Comparison of ENCODE assay signal across 20 cellular contexts in genomic region chr14:104465482-104466390, GRCh38.
"Had no signal": no experiment of that assay in that cellular context is flagged by ENCODE, and none has a peak within 500 bp of the region (broad histone marks: within the 10 kb centered on the region; RNA-seq: fewer than 3 reads in every experiment).

No MANE protein-coding gene starts in this region.

- FAIRE-seq: HepG2, RCC 7860 had no signal

- ATAC-seq: HepG2 had no signal

- H3K4me1 ChIP-seq: SJSA1 had no signal

- DNase-seq: IMR-90, Kasumi-1, KG1, MM.1S, NCI-H1092 treated with DMSO at 0.1 percent for 48 hours, NCI-H1436, NCI-H187, NCI-H2029, NCI-H2081 treated with DMSO at 0.1 percent for 48 hours, NCI-H2227 treated with DMSO at 0.1 percent for 48 hours, NCI-H524 treated with DMSO at 0.1 percent for 48 hours, NCI-H69, NCI-H774, Right ventricle myocardium superior, RPMI8226, SIG-M5 had no signal

- H3K27ac ChIP-seq: SJSA1, SK-N-MC had no signal

- H3K4me3 ChIP-seq: SJSA1, SK-N-MC had no signal

- H3K36me3 ChIP-seq: SJSA1 had no signal

- H3K9me3 ChIP-seq: SJSA1 had no signal
